In the genomic region with DNA sequence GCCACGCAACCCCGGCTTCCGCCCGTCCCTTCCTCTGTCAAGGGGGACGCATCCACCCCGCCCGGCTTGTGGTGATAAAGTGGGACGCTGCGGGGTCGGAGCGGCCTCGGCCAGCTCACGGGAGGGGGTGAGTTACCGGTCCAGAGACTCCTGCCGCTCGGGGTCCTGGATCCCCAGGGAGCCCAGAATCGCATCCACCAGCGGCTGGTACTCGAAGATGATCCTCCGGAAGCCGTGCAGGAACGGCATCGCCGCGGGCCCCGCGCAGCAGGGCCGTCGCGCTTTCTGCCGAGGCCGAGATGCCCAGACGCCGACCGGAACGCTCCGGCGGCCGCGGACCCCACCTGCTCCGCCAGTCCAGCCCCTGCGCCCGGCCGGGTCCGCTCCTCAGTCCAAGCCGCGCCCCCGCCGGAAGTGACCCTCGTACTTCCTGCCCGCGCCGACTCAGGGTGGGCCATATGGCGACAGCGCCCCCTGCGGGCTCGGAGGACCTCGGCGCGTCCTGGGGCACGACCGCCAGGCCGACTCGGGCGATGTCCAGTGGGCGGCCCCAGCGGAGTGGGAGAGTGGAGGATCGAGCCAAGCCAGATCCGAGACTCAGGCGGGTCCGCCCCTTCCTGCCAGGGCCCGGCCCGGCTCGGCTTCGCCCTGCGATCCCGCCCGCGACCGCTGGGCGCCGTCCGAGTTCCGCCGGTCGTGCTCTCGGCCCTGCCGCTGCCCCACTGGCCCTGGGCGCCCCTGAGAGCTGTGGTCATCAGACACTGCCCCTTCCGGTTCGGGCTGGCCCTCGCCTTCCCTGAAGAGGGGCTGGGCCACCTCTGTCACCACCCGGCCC, we compare ENCODE assay signal across 8 cellular contexts. TPM values are rescaled to one million over a fixed set of nuclear protein-coding genes. Genes with fewer than 3 reads are reported as not detected.
DNase-seq lines count a peak whose midpoint lies in the region; ATAC-seq and TF ChIP-seq lines count a peak whose summit lies in the region.

A gene with protein sequence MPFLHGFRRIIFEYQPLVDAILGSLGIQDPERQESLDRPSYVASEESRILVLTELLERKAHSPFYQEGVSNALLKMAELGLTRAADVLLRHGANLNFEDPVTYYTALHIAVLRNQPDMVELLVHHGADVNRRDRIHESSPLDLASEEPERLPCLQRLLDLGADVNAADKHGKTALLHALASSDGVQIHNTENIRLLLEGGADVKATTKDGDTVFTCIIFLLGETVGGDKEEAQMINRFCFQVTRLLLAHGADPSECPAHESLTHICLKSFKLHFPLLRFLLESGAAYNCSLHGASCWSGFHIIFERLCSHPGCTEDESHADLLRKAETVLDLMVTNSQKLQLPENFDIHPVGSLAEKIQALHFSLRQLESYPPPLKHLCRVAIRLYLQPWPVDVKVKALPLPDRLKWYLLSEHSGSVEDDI (minus strand): TSS at position 401 of the 835 bp plus-strand sequence. CDS start 152 bp downstream, at position 249.

- no peaks in the 10 kb centered on the region for H3K27me3 Mint-ChIP-seq in type B pancreatic cell

- peaks cover 10% of the 10 kb centered on the region for H3K4me1 Mint-ChIP-seq in type B pancreatic cell (ENCODE audit: unreplicated experiment)

- H2BK12ac ChIP-seq in trophoblast cell (ENCODE audit: low read length) = no peak within 1 kb of the TSS

- peak; percentile 71 for ATAC-seq in HG02588 (IDR thresholded peaks at IDR 0.05; ENCODE audit: unreplicated experiment)

- peak within 1 kb of the TSS; percentile 96 for H3K9ac ChIP-seq in SU-DHL-6 (ENCODE audit: low read length)
- H3K9ac ChIP-seq in trophoblast cell (ENCODE audit: low read length) = peak within 1 kb of the TSS; percentile 95

- H4K91ac ChIP-seq in trophoblast cell (ENCODE audit: low read depth, low read length) = peak within 1 kb of the TSS; percentile 69

- peak within 1 kb of the TSS; percentile 99 for H2AK5ac ChIP-seq in trophoblast cell (ENCODE audit: low read length)

- H3K27ac ChIP-seq in SU-DHL-6 (ENCODE audit: low read depth, low read length) (peak within 1 kb of the TSS; percentile 34; the same call in 1 of the 2 replicates), cardiac muscle cell (peak within 1 kb of the TSS; percentile 50), trophoblast cell (ENCODE audit: low read depth, low read length) (peak within 1 kb of the TSS; percentile 40)

- H3K4me2 ChIP-seq in SU-DHL-6 (ENCODE audit: low read depth, low read length, poor library complexity, severe bottlenecking) = peak within 1 kb of the TSS; percentile 77
- H3K4me2 ChIP-seq in trophoblast cell (ENCODE audit: low read length) = peak within 1 kb of the TSS; percentile 97

- H3K4me3 Mint-ChIP-seq in type B pancreatic cell = peak within 1 kb of the TSS; percentile 88

- peak within 1 kb of the TSS; percentile 90 for H3K4ac ChIP-seq in trophoblast cell (ENCODE audit: low read depth, low read length)

- peaks cover 4% of the 10 kb centered on the region for H3K36me3 Mint-ChIP-seq in type B pancreatic cell

- no peaks in the 10 kb centered on the region for H4K20me1 ChIP-seq in SU-DHL-6 (ENCODE audit: low read depth, low read length)

- peak within 1 kb of the TSS; percentile 30 for H3K27ac Mint-ChIP-seq in type B pancreatic cell

- H3K27me3 ChIP-seq in SU-DHL-6 (ENCODE audit: low read length) (no peaks in the 10 kb centered on the region), cardiac muscle cell (no peaks in the 10 kb centered on the region), trophoblast cell (ENCODE audit: insufficient read depth, low read length) (no peaks in the 10 kb centered on the region)

- no peaks in the 10 kb centered on the region for H3F3A ChIP-seq in SU-DHL-6 (ENCODE audit: insufficient read depth)

- H3K36me3 ChIP-seq in SU-DHL-6 (ENCODE audit: low read length) (no peaks in the 10 kb centered on the region), cardiac muscle cell (peaks cover 7% of the 10 kb centered on the region), trophoblast cell (ENCODE audit: control insufficient read depth in 1 of 2, insufficient read depth in 2 of 2, low read length in 2 of 2) (peaks cover 28 to 32% of the 10 kb centered on the region in 2 experiments)

- peak within 1 kb of the TSS; percentile 29 for H2BK120ac ChIP-seq in trophoblast cell (ENCODE audit: insufficient read depth, low read length, poor library complexity)

- H3K79me2 ChIP-seq in SU-DHL-6 (ENCODE audit: insufficient read depth, low read length) (peaks cover 26% of the 10 kb centered on the region), trophoblast cell (ENCODE audit: control insufficient read depth, insufficient read depth, low read length, poor library complexity) (peaks cover 10% of the 10 kb centered on the region)

- H3K79me1 ChIP-seq in trophoblast cell (ENCODE audit: low read length) = peaks cover 4% of the 10 kb centered on the region

- no CpG with 5 or more reads among the region's 93 CpGs for WGBS in trophoblast cell (ENCODE audit: extremely low coverage, insufficient coverage, insufficient read length)

- TF ChIP-seq CTCF in GM12864 (IDR thresholded peaks at IDR 0.05; ENCODE audit: low read depth, low read length, missing control alignments) (peak; percentile 85), SU-DHL-6 (IDR thresholded peaks at IDR 0.05; ENCODE audit: insufficient read depth, low read length, poor library complexity, severe bottlenecking) (peak; percentile 99), cardiac muscle cell (IDR thresholded peaks at IDR 0.05; ENCODE audit: low read depth, low read length) (peak; percentile 90), type B pancreatic cell (conservative IDR thresholded peaks at IDR 0.05) (peak; percentile 100)

- H3K4me1 ChIP-seq in cardiac muscle cell (ENCODE audit: low read depth) (peaks cover 8% of the 10 kb centered on the region), trophoblast cell (ENCODE audit: control insufficient read depth in 1 of 2, insufficient read depth in 2 of 2, low read length in 2 of 2) (peaks cover 8 to 10% of the 10 kb centered on the region in 2 experiments)

- H3K18ac ChIP-seq in trophoblast cell (ENCODE audit: low read length) = peak within 1 kb of the TSS; percentile 48

- H2AFZ ChIP-seq in SU-DHL-6 (ENCODE audit: low read depth, low read length, severe bottlenecking) (peak within 1 kb of the TSS; percentile 100), trophoblast cell (ENCODE audit: insufficient read depth, low read length, poor library complexity) (peak within 1 kb of the TSS; percentile 84)

- H3K9me3 Mint-ChIP-seq in type B pancreatic cell = no peaks in the 10 kb centered on the region

- H3K9me2 ChIP-seq in SU-DHL-6 (replicated peaks; ENCODE audit: insufficient read depth, low read length) = no peaks in the 10 kb centered on the region

- peak within 1 kb of the TSS; percentile 44 for H4K12ac ChIP-seq in trophoblast cell (ENCODE audit: low read depth, low read length)

- peak within 1 kb of the TSS; percentile 11 for H2BK5ac ChIP-seq in trophoblast cell (ENCODE audit: low read depth, low read length, poor library complexity)

- H3K14ac ChIP-seq in trophoblast cell (ENCODE audit: low read length) = peak within 1 kb of the TSS; percentile 71

- H3K9me3 ChIP-seq in SU-DHL-6 (ENCODE audit: insufficient read depth, low read length) = no peaks in the 10 kb centered on the region
- H3K9me3 ChIP-seq in cardiac muscle cell (ENCODE audit: low read depth) = no peaks in the 10 kb centered on the region
- no peaks in the 10 kb centered on the region for H3K9me3 ChIP-seq in trophoblast cell (ENCODE audit: insufficient read depth, low read depth, low read length)

- H3K4me3 ChIP-seq in GM12864 (ENCODE audit: low read depth, low read length) (peak within 1 kb of the TSS; percentile 99), SU-DHL-6 (ENCODE audit: insufficient read depth, low read length, poor library complexity, severe bottlenecking) (peak within 1 kb of the TSS; percentile 98), cardiac muscle cell (peak within 1 kb of the TSS; percentile 66), trophoblast cell (ENCODE audit: low read depth, low read length) (peak within 1 kb of the TSS; percentile 97)

- peak; percentile 74 for DNase-seq in GM12864 (ENCODE audit: low read depth)
- peak; percentile 84 for DNase-seq in NCI-H1092 (lab: John Stamatoyannopoulos, UW)
- DNase-seq in activated naive CD8-positive, alpha-beta T cell treated with anti-CD3 and anti-CD28 coated beads, Interleukin-2, amount 50 U/mL, for 16 hours (ENCODE audit: low read depth, low spot score) = peak; percentile 87
- DNase-seq in cardiac muscle cell (ENCODE audit: low read depth in 1 of 2, low spot score in 1 of 2) = peak; percentile 98 to 99
- DNase-seq in trophoblast cell = peak; percentile 98 to 99
- DNase-seq in type B pancreatic cell (ENCODE audit: extremely low spot score, unreplicated experiment) = peak; percentile 100

- H3K23ac ChIP-seq in trophoblast cell (ENCODE audit: low read length) = no peak within 1 kb of the TSS

- H4K8ac ChIP-seq in trophoblast cell (ENCODE audit: low read depth, low read length) = peak within 1 kb of the TSS; percentile 90

RNA-seq across cellular contexts. Expression of the gene that starts here (rescaled TPM):
- 23.9 and 24.0 TPM in 2 replicates for total RNA-seq in cardiac muscle cell
- 15.0 and 25.2 TPM in 2 replicates for polyA plus RNA-seq in cardiac muscle cell
- polyA plus RNA-seq in trophoblast cell (2013) = 16.6 and 17.9 TPM in 2 replicates
- total RNA-seq in type B pancreatic cell (ENCODE audit: low replicate concordance) = 20.7 and 22.4 TPM in 2 replicates

Comparison
In these comparisons a context has a peak if more than half of its experiments do, and no peak if none do; other contexts are left out.
1. Peak in every context shown above with its lines: DNase-seq, ATAC-seq, H3K4me3 ChIP-seq and H3K27ac ChIP-seq.